In the genomic region with DNA sequence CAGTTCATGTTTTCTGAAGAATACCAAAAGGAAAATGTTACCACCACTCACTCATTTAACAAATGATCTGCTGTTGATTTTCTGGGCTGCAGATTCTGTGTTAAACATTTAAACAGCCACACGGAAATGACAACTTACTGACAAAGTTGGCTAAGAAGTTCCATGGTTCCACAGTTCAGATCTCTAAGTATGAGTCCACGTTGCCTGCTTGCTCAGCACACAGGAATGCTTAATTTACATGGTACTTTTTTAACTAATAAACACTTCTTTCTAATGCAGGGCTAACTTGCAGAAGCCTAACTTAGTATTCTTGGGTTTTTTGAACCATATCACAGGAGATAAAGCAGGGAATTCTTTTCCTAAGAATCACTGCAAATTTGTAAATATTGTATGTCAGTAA, we compare ENCODE assay signal across 1 cellular context.
TF ChIP-seq lines count a peak whose summit lies in the region.

No MANE protein-coding gene starts in this region.

TF ChIP-seq in IMR-90, 13 proteins besides CTCF, POLR2A, EP300 and RAD21:
- TF ChIP-seq MAFK (IDR thresholded peaks at IDR 0.05; ENCODE audit: low read depth, low read length) (no peak), MXI1 (IDR thresholded peaks at IDR 0.05; ENCODE audit: borderline replicate concordance, low read depth, low read length) (0 out of 2 replicates have a peak, but pooled peaks have one; percentile 27), FOS (IDR thresholded peaks at IDR 0.05; ENCODE audit: low read depth, low read length) (0 out of 2 replicates have a peak, but pooled peaks have one; percentile 31)
